Comparison of ENCODE assay signal across 12 cellular contexts in genomic region chr17:3976675-3977171, GRCh38. TPM values are rescaled to one million over a fixed set of nuclear protein-coding genes. Genes with fewer than 3 reads are reported as not detected.
DNase-seq lines count a peak whose midpoint lies in the region; ATAC-seq and TF ChIP-seq lines count a peak whose summit lies in the region.
"Had no signal": no experiment of that assay in that cellular context is flagged by ENCODE, and none has a peak within 500 bp of the region (broad histone marks: within the 10 kb centered on the region; RNA-seq: fewer than 3 reads in every experiment).

No MANE protein-coding gene starts in this region.

- POLR2A ChIA-PET in MCF 10A (lab: Yijun Ruan, JAX), result no interaction called here

- H3K9me3 Mint-ChIP-seq in MCF 10A (ENCODE audit: unreplicated experiment), result peaks cover 15% of the 10 kb centered on the region

- H3K9me3 ChIP-seq in mammary epithelial cell (replicated peaks; ENCODE audit: insufficient read depth, low read length) (peaks cover 8% of the 10 kb centered on the region), mucosa of stomach (ENCODE audit: control insufficient read depth, low read length) (peaks cover 7% of the 10 kb centered on the region), aorta (ENCODE audit: control insufficient read depth, low read length) (no peaks in the 10 kb centered on the region)

- dilution Hi-C loops in mammary epithelial cell (cut with HindIII; ENCODE audit: low sequenced_read_pairs), result no loop called here

- H3K27me3 ChIP-seq in mammary epithelial cell (ENCODE audit: insufficient read depth, low read length), result no peaks in the 10 kb centered on the region
- H3K27me3 ChIP-seq in mucosa of stomach (ENCODE audit: control insufficient read depth, insufficient read depth, low read length), result no peaks in the 10 kb centered on the region
- H3K27me3 ChIP-seq in aorta (ENCODE audit: control insufficient read depth in 1 of 2, insufficient read depth in 2 of 2, low read length in 1 of 2), result no peaks in the 10 kb centered on the region

- CTCF ChIA-PET in MCF 10A (lab: Yijun Ruan, JAX), result interaction anchor here (0.6 kb wide), 1 partner anchor 945 kb away, joined by 3 read pairs; no protein-coding TSS in a partner anchor
- CTCF ChIA-PET in mammary epithelial cell (lab: Charles Lee; ENCODE audit: low non-redundant PET), result no interaction called here

- H3K79me2 ChIP-seq in mammary epithelial cell (ENCODE audit: insufficient read depth, low read length), result no peaks in the 10 kb centered on the region

- H3K4me1 ChIP-seq in mammary epithelial cell (ENCODE audit: insufficient read depth, low read length) (no peaks in the 10 kb centered on the region), mucosa of stomach (ENCODE audit: control insufficient read depth, insufficient read depth, low read length) (peaks cover 54% of the 10 kb centered on the region), aorta (ENCODE audit: control insufficient read depth in 1 of 2, insufficient read depth in 2 of 2, low read length in 2 of 2) (no peaks in the 10 kb centered on the region)

- H3K27ac ChIP-seq in mammary epithelial cell (ENCODE audit: insufficient read depth, low read depth, low read length) (no peak overlapping the region), aorta (ENCODE audit: low read depth in 1 of 2, low read length in 2 of 2) (no peak overlapping the region)

- ATAC-seq in Right ventricle myocardium inferior (peak; percentile 92), aorta (ENCODE audit: low FRiP score) (peak; percentile 81), HG03196 (IDR thresholded peaks at IDR 0.05; ENCODE audit: unreplicated experiment) (no peak)

- in situ Hi-C loops in mammary epithelial cell (cut with MboI; ENCODE audit: low sequenced_read_pairs in 2 of 2), result no loop called here

- H3K4me1 Mint-ChIP-seq in MCF 10A (ENCODE audit: insufficient read depth, unreplicated experiment), result peaks cover 6% of the 10 kb centered on the region

- H3K36me3 ChIP-seq in mammary epithelial cell (ENCODE audit: insufficient read depth, low read length), result no peaks in the 10 kb centered on the region
- H3K36me3 ChIP-seq in mucosa of stomach (ENCODE audit: control insufficient read depth, insufficient read depth, low read length), result no peaks in the 10 kb centered on the region
- no peaks in the 10 kb centered on the region for H3K36me3 ChIP-seq in aorta (ENCODE audit: control insufficient read depth in 1 of 2, insufficient read depth in 2 of 2, low read length in 1 of 2)

- TF ChIP-seq CTCF in MCF 10A (IDR thresholded peaks at IDR 0.05; ENCODE audit: unreplicated experiment) (no peak), mammary epithelial cell (conservative IDR thresholded peaks at IDR 0.05 in 1 of 2, IDR thresholded peaks at IDR 0.05 in 1 of 2; ENCODE audit: extremely low read depth in 1 of 2, insufficient read depth in 1 of 2, low read depth in 1 of 2, low read length in 2 of 2) (no peak)

- H3K9ac ChIP-seq in mammary epithelial cell (ENCODE audit: insufficient read depth, low read length) (no peak overlapping the region), mucosa of stomach (ENCODE audit: low read length) (peak overlapping the region; percentile 40)

- no peak overlapping the region for H2AFZ ChIP-seq in mammary epithelial cell (ENCODE audit: low read depth, low read length)

- H3K36me3 Mint-ChIP-seq in MCF 10A (ENCODE audit: insufficient read depth, unreplicated experiment), result peaks cover 7% of the 10 kb centered on the region
- H3K36me3 Mint-ChIP-seq: naive B cell had no signal

- no peaks in the 10 kb centered on the region for H3K27me3 Mint-ChIP-seq in MCF 10A (ENCODE audit: insufficient read depth, unreplicated experiment)

- no peak overlapping the region for H3K27ac Mint-ChIP-seq in MCF 10A (ENCODE audit: low read depth, unreplicated experiment)
- H3K27ac Mint-ChIP-seq: naive B cell had no signal

- DNase-seq in MCF 10A (ENCODE audit: unreplicated experiment) (peak; percentile 76), mammary epithelial cell (no peak), Right ventricle myocardium inferior (ENCODE audit: missing footprints) (peak; percentile 87), aorta (peak; percentile 86 to 91), COLO668 (lab: John Stamatoyannopoulos, UW; ENCODE audit: unreplicated experiment) (no peak), NCI-H1436 (lab: John Stamatoyannopoulos, UW) (no peak)
- DNase-seq: ACHN, activated gamma-delta T cell, cortex of kidney, naive B cell had no signal

- no peak overlapping the region for H3K4me2 ChIP-seq in mammary epithelial cell (ENCODE audit: insufficient read depth, low read depth, low read length)

- H3K4me3 Mint-ChIP-seq in MCF 10A (ENCODE audit: unreplicated experiment), result no peak overlapping the region
- H3K4me3 Mint-ChIP-seq: naive B cell had no signal

- H3K4me3 ChIP-seq in mammary epithelial cell (replicated peaks in 1 of 3; ENCODE audit: insufficient read depth in 1 of 3, low read depth in 2 of 3, low read length in 3 of 3) (no peak overlapping the region), mucosa of stomach (ENCODE audit: low read length) (no peak overlapping the region), aorta (ENCODE audit: low read length in 2 of 2) (no peak overlapping the region)

- intact Hi-C loops in MCF 10A (cut with micrococcal nuclease) (no loop called here), mammary epithelial cell (cut with micrococcal nuclease) (no loop called here), Right ventricle myocardium inferior (cut with DNase I) (no loop called here), aorta (cut with DNase I) (no loop called here)

- no TSS peak for BruUV-seq in MCF 10A (replicated peaks; lab: Mats Ljungman, UMichigan)
- BruUV-seq in mammary epithelial cell (replicated peaks; lab: Mats Ljungman, UMichigan), result no TSS peak

- H4K20me1 ChIP-seq in mammary epithelial cell (ENCODE audit: insufficient read depth, low read length), result no peaks in the 10 kb centered on the region

- 16% methylated on average over 17 of the region's 17 CpGs for WGBS in mammary epithelial cell (ENCODE audit: low coverage, missing lambda C conversion rate)
- 4 to 9% methylated on average over 17 of the region's 17 CpGs for WGBS in aorta, 2 donors

RNA-seq across cellular contexts. Expression of gene ATP2A3, which starts 12.5 kb away (rescaled TPM):
- total RNA-seq in MCF 10A (2022) (not detected in 2 replicates), mammary epithelial cell (under 1 TPM in 1 of 2 donors, not detected in 1; 0.19 TPM), Right ventricle myocardium inferior (7.7 TPM), aorta (10 to 100 TPM; 28.7 to 32.1 TPM)
- polyA plus RNA-seq in mammary epithelial cell (not detected), aorta (10 to 100 TPM in 1 of 2 donors, 1 to 10 TPM in 1; 7.5 to 88.7 TPM)
- not detected for polyA minus RNA-seq in mammary epithelial cell

Comparison
In these comparisons a context has a peak if more than half of its experiments do, and no peak if none do; other contexts are left out.
1. DNase-seq: peak in MCF 10A (single experiment), Right ventricle myocardium inferior (single experiment) and aorta (2 of 2); none in mammary epithelial cell (single experiment), COLO668 (single experiment) and NCI-H1436 (single experiment).